In genomic region chr6:110015206-110015605, GRCh38 we compare ENCODE assay signal across 38 cellular contexts. TPM values are rescaled to one million over a fixed set of nuclear protein-coding genes. Genes with fewer than 3 reads are reported as not detected.
"Had no signal": no experiment of that assay in that cellular context is flagged by ENCODE, and none has a peak within 500 bp of the region (broad histone marks: within the 10 kb centered on the region; RNA-seq: fewer than 3 reads in every experiment).

No MANE protein-coding gene starts in this region.

- H3K27ac ChIP-seq: KMS-11 had no signal

- H3K36me3 ChIP-seq: MG63 had no signal

- H3K9ac ChIP-seq: KMS-11 had no signal

- H3K4me2 ChIP-seq: KMS-11 had no signal

- DNase-seq: Karpas-422, Kasumi-1, MG63, MM.1S, MV-4-11, NCI-H1048, NCI-H1092, NCI-H1092 treated with DMSO at 0.1 percent for 48 hours, NCI-H1105, NCI-H1105 treated with DMSO at 0.1 percent for 48 hours, NCI-H1417, NCI-H1417 treated with DMSO at 0.1 percent for 48 hours, NCI-H1436, NCI-H1436 treated with DMSO at 0.1 percent for 48 hours, NCI-H146, NCI-H1694, NCI-H1694 treated with DMSO at 0.1 percent for 48 hours, NCI-H187, NCI-H187 treated with DMSO at 0.1 percent for 48 hours, NCI-H1930, NCI-H2029, NCI-H2029 treated with DMSO at 0.1 percent for 48 hours, NCI-H2081, NCI-H2081 treated with DMSO at 0.1 percent for 48 hours, NCI-H2107, NCI-H2171, NCI-H2171 treated with DMSO at 0.1 percent for 48 hours, NCI-H2227 treated with DMSO at 0.1 percent for 48 hours, NCI-H226, NCI-H345, NCI-H446, NCI-H446 treated with DMSO at 0.1 percent for 48 hours, NCI-H510A had no signal

- H3K27me3 ChIP-seq: MG63 had no signal

- H3K4me3 ChIP-seq: MG63 had no signal

- H3K9me3 ChIP-seq: MG63 had no signal

RNA-seq across cellular contexts. Expression of gene GPR6, which starts 37.1 kb away (rescaled TPM):
- total RNA-seq: LHCN-M2, M059J, MCF 10A, NCI-H460 had no signal
